In the genomic region with DNA sequence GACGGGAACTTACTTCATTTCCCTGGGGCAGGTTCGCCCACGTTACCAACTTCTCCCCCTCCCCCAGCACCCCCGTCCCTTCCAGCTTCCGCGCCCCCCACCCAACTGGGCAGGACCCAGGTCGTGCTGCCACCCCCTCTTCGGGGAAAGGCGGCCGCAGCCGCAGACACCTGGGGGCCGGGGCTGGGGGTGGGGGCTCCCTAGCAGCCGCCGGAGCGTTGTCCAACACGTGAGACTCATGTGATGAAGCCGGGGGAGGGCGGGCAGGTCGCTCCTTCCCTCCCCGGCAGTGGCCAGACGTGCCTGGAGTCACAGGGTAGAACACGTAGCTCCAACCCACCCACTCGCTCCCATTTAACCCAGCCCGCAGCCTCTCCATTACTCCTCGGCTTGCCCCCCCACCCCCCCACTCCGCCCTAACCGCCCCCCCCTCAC, we compare ENCODE assay signal across 8 cellular contexts. TPM values are rescaled to one million over a fixed set of nuclear protein-coding genes. Genes with fewer than 3 reads are reported as not detected.
DNase-seq lines count a peak whose midpoint lies in the region; ATAC-seq and TF ChIP-seq lines count a peak whose summit lies in the region.

No MANE protein-coding gene starts in this region.

- H3K4me1 Mint-ChIP-seq in neural crest cell = peaks cover 20% of the 10 kb centered on the region

- peaks cover 80% of the 10 kb centered on the region for H3K27me3 Mint-ChIP-seq in neural crest cell (ENCODE audit: low read depth)

- H3K36me3 ChIP-seq in HUES6 (ENCODE audit: control insufficient read depth, insufficient read depth, low read length) (peaks cover 26% of the 10 kb centered on the region; the same call in 1 of the 2 replicates), suprapubic skin (peaks cover 9% of the 10 kb centered on the region)

- peak; percentile 43 for ATAC-seq in GM21515 (IDR thresholded peaks at IDR 0.05; ENCODE audit: unreplicated experiment)

- H3K4me3 Mint-ChIP-seq in neural crest cell = peak overlapping the region; percentile 87

- WGBS in suprapubic skin = 2% methylated on average over 24 of the region's 27 CpGs

- peak; percentile 95 for DNase-seq in DMS 273 (lab: John Stamatoyannopoulos, UW; ENCODE audit: unreplicated experiment)
- peak; percentile 90 for DNase-seq in RWPE1 (ENCODE audit: low spot score)
- peak; percentile 90 for DNase-seq in activated gamma-delta T cell (lab: John Stamatoyannopoulos, UW)
- peak; percentile 99 for DNase-seq in fibroblast of villous mesenchyme (ENCODE audit: low read depth)
- DNase-seq in neural crest cell (ENCODE audit: low read depth, low spot score) = no peak
- DNase-seq in suprapubic skin (ENCODE audit: low spot score in 2 of 2) = peak; percentile 96 to 98

- no peaks in the 10 kb centered on the region for H3K36me3 Mint-ChIP-seq in neural crest cell (ENCODE audit: low read depth)

- peak overlapping the region; percentile 97 for H3K4me3 ChIP-seq in HUES6 (ENCODE audit: low read depth, low read length)
- H3K4me3 ChIP-seq in fibroblast of villous mesenchyme (ENCODE audit: low read depth, low read length) = peak overlapping the region; percentile 100
- peak overlapping the region; percentile 97 for H3K4me3 ChIP-seq in suprapubic skin

- peak overlapping the region; percentile 95 for H3K9ac ChIP-seq in HUES6 (ENCODE audit: low read length)

- H3K9me3 ChIP-seq in HUES6 (ENCODE audit: control insufficient read depth, insufficient read depth, low read depth, low read length) (no peaks in the 10 kb centered on the region), suprapubic skin (no peaks in the 10 kb centered on the region)

- no peak overlapping the region for H3K27ac Mint-ChIP-seq in neural crest cell (ENCODE audit: unreplicated experiment)

- POLR2A ChIA-PET in RWPE1 (lab: Yijun Ruan, JAX; ENCODE audit: low non-redundant PET) = interaction anchor here (0.5 to 0.7 kb wide), 2 partner anchors 267 to 342 kb away, joined by 3 to 4 read pairs; no protein-coding TSS in a partner anchor

- H3K27ac ChIP-seq in HUES6 (ENCODE audit: low read depth, low read length) (peak overlapping the region; percentile 89; the same call in 1 of the 2 replicates), RWPE1 (peak overlapping the region; percentile 99), suprapubic skin (peak overlapping the region; percentile 100)

- TF ChIP-seq CTCF in RWPE1 (conservative IDR thresholded peaks at IDR 0.05; ENCODE audit: low read depth) (no peak), fibroblast of villous mesenchyme (IDR thresholded peaks at IDR 0.05; ENCODE audit: insufficient read depth, low read depth, low read length) (no peak), neural crest cell (conservative IDR thresholded peaks at IDR 0.05) (no peak), suprapubic skin (IDR thresholded peaks at IDR 0.05) (no peak)

- H3K27me3 ChIP-seq in HUES6 (ENCODE audit: control insufficient read depth, insufficient read depth, low read length) = peaks cover 22% of the 10 kb centered on the region
- no peaks in the 10 kb centered on the region for H3K27me3 ChIP-seq in suprapubic skin

- peak; percentile 5 for TF ChIP-seq EP300 in suprapubic skin (IDR thresholded peaks at IDR 0.05)

- H3K4me1 ChIP-seq in HUES6 (ENCODE audit: control insufficient read depth, insufficient read depth, low read length) = peaks cover 44% of the 10 kb centered on the region
- H3K4me1 ChIP-seq in suprapubic skin = peaks cover 55% of the 10 kb centered on the region

- no peak for TF ChIP-seq POLR2A in suprapubic skin (IDR thresholded peaks at IDR 0.05)

- CTCF ChIA-PET in RWPE1 (lab: Yijun Ruan, JAX) = interaction anchor here (0.5 to 1.3 kb wide), 3 partner anchors 21 to 183 kb away, joined by 3 to 9 read pairs (median 7); no protein-coding TSS in a partner anchor

- H3K9me3 Mint-ChIP-seq in neural crest cell = no peaks in the 10 kb centered on the region

RNA-seq across cellular contexts. Expression of gene BHLHE40, which starts 0.3 kb away (rescaled TPM):
- total RNA-seq in fibroblast of villous mesenchyme = 53.5 and 75.7 TPM in 2 replicates
- 0.21 and 0.32 TPM in 2 replicates for total RNA-seq in neural crest cell
- total RNA-seq in suprapubic skin = 100 to 1,000 TPM in 1 of 4 donors, 10 to 100 TPM in 3; 63.0 to 154 (median 93.3) TPM

Comparison
In these comparisons a context has a peak if more than half of its experiments do, and no peak if none do; other contexts are left out.
1. RNA of gene BHLHE40, which starts 0.3 kb away (total RNA-seq): 63.0 to 154 TPM in suprapubic skin and 53.5 to 75.7 TPM in fibroblast of villous mesenchyme; 0.21 to 0.32 TPM in neural crest cell; every median in the first group is over 10 times any median in the second.
2. Peak in every context shown above with its lines, with median percentiles within 50 percentile points of each other: H3K27ac ChIP-seq and H3K4me3 ChIP-seq.